1 cellular context compared by ENCODE assay signal in genomic region chrX:24672701-24673190, GRCh38.
TF ChIP-seq lines count a peak whose summit lies in the region.

No MANE protein-coding gene starts in this region.

TF ChIP-seq in HepG2, 621 proteins besides CTCF, POLR2A, EP300 and RAD21 (continues in another document):
- TF ChIP-seq ZNF646 (CRISPR knock-in tag; IDR thresholded peaks at IDR 0.05) (no peak), SOX5 (CRISPR knock-in tag; IDR thresholded peaks at IDR 0.05; ENCODE audit: borderline replicate concordance) (peak; percentile 14; the same call in 1 of the 2 replicates), TSC22D2 (CRISPR knock-in tag; IDR thresholded peaks at IDR 0.05; ENCODE audit: borderline replicate concordance) (no peak), PHF21A (CRISPR knock-in tag; IDR thresholded peaks at IDR 0.05) (0 out of 2 replicates have a peak, but pooled peaks have one; percentile 20), RFX1 (IDR thresholded peaks at IDR 0.05) (peak; percentile 49; the same call in 1 of the 2 replicates), KLF11 (CRISPR knock-in tag; IDR thresholded peaks at IDR 0.05) (no peak), SAP130 (CRISPR knock-in tag; IDR thresholded peaks at IDR 0.05; ENCODE audit: low read depth) (peak; percentile 19; the same call in 1 of the 2 replicates), ZNF720 (CRISPR knock-in tag; IDR thresholded peaks at IDR 0.05) (no peak), ZNF224 (CRISPR knock-in tag; IDR thresholded peaks at IDR 0.05) (no peak), FOXK2 (IDR thresholded peaks at IDR 0.05) (no peak), MAFF (IDR thresholded peaks at IDR 0.05; ENCODE audit: low read depth, low read length) (peak; percentile 37; the same call in 1 of the 2 replicates), ZNF382 (CRISPR knock-in tag; IDR thresholded peaks at IDR 0.05; ENCODE audit: borderline replicate concordance) (no peak), ZNF362 (CRISPR knock-in tag; IDR thresholded peaks at IDR 0.05; ENCODE audit: borderline replicate concordance) (peak; percentile 69; the same call in 1 of the 2 replicates), ZGPAT (CRISPR knock-in tag; IDR thresholded peaks at IDR 0.05) (no peak), ASH2L (IDR thresholded peaks at IDR 0.05; ENCODE audit: insufficient read length, low read depth, low read length) (peak; percentile 80), FOSL2 (CRISPR knock-in tag; IDR thresholded peaks at IDR 0.05) (0 out of 2 replicates have a peak, but pooled peaks have one; percentile 10), PPARG (CRISPR knock-in tag; conservative IDR thresholded peaks at IDR 0.05) (peak; percentile 32; the same call in 1 of the 2 replicates), POLR2AphosphoS2 (IDR thresholded peaks at IDR 0.05; ENCODE audit: low read depth, low read length) (no peak), ARID5B (CRISPR knock-in tag; IDR thresholded peaks at IDR 0.05) (peak; percentile 27; the same call in 1 of the 2 replicates), POLR2G (IDR thresholded peaks at IDR 0.05; ENCODE audit: low read depth, low read length) (peak; percentile 48), IKZF5 (CRISPR knock-in tag; IDR thresholded peaks at IDR 0.05) (peak; percentile 29; the same call in 1 of the 2 replicates), PATZ1 (CRISPR knock-in tag; IDR thresholded peaks at IDR 0.05) (no peak), NFIC (IDR thresholded peaks at IDR 0.05; ENCODE audit: low read length) (no peak)
- TF ChIP-seq, protein P1, sequence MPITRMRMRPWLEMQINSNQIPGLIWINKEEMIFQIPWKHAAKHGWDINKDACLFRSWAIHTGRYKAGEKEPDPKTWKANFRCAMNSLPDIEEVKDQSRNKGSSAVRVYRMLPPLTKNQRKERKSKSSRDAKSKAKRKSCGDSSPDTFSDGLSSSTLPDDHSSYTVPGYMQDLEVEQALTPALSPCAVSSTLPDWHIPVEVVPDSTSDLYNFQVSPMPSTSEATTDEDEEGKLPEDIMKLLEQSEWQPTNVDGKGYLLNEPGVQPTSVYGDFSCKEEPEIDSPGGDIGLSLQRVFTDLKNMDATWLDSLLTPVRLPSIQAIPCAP (CRISPR knock-in tag; IDR thresholded peaks at IDR 0.05; ENCODE audit: low read depth): no peak
- TF ChIP-seq, protein P2, sequence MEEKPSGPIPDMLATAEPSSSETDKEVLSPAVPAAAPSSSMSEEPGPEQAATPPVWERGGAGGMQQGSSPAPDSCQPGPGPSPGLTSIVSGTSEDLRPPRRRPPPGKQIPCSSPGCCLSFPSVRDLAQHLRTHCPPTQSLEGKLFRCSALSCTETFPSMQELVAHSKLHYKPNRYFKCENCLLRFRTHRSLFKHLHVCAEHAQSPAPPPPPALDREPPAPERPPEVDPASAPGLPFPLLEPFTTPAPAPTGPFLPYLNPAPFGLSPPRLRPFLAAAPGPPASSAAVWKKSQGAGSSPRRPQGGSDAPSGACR (CRISPR knock-in tag; IDR thresholded peaks at IDR 0.05): no peak
- TF ChIP-seq, protein P3, sequence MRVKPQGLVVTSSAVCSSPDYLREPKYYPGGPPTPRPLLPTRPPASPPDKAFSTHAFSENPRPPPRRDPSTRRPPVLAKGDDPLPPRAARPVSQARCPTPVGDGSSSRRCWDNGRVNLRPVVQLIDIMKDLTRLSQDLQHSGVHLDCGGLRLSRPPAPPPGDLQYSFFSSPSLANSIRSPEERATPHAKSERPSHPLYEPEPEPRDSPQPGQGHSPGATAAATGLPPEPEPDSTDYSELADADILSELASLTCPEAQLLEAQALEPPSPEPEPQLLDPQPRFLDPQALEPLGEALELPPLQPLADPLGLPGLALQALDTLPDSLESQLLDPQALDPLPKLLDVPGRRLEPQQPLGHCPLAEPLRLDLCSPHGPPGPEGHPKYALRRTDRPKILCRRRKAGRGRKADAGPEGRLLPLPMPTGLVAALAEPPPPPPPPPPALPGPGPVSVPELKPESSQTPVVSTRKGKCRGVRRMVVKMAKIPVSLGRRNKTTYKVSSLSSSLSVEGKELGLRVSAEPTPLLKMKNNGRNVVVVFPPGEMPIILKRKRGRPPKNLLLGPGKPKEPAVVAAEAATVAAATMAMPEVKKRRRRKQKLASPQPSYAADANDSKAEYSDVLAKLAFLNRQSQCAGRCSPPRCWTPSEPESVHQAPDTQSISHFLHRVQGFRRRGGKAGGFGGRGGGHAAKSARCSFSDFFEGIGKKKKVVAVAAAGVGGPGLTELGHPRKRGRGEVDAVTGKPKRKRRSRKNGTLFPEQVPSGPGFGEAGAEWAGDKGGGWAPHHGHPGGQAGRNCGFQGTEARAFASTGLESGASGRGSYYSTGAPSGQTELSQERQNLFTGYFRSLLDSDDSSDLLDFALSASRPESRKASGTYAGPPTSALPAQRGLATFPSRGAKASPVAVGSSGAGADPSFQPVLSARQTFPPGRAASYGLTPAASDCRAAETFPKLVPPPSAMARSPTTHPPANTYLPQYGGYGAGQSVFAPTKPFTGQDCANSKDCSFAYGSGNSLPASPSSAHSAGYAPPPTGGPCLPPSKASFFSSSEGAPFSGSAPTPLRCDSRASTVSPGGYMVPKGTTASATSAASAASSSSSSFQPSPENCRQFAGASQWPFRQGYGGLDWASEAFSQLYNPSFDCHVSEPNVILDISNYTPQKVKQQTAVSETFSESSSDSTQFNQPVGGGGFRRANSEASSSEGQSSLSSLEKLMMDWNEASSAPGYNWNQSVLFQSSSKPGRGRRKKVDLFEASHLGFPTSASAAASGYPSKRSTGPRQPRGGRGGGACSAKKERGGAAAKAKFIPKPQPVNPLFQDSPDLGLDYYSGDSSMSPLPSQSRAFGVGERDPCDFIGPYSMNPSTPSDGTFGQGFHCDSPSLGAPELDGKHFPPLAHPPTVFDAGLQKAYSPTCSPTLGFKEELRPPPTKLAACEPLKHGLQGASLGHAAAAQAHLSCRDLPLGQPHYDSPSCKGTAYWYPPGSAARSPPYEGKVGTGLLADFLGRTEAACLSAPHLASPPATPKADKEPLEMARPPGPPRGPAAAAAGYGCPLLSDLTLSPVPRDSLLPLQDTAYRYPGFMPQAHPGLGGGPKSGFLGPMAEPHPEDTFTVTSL (CRISPR knock-in tag; IDR thresholded peaks at IDR 0.05; ENCODE audit: borderline replicate concordance): no peak
- TF ChIP-seq, protein P4, sequence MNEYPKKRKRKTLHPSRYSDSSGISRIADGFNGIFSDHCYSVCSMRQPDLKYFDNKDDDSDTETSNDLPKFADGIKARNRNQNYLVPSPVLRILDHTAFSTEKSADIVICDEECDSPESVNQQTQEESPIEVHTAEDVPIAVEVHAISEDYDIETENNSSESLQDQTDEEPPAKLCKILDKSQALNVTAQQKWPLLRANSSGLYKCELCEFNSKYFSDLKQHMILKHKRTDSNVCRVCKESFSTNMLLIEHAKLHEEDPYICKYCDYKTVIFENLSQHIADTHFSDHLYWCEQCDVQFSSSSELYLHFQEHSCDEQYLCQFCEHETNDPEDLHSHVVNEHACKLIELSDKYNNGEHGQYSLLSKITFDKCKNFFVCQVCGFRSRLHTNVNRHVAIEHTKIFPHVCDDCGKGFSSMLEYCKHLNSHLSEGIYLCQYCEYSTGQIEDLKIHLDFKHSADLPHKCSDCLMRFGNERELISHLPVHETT (CRISPR knock-in tag; conservative IDR thresholded peaks at IDR 0.05): no peak
